15 cellular contexts compared by ENCODE assay signal in genomic region chr6:12529364-12530019, GRCh38.
DNase-seq lines count a peak whose midpoint lies in the region; ATAC-seq and TF ChIP-seq lines count a peak whose summit lies in the region.
"Had no signal": no experiment of that assay in that cellular context is flagged by ENCODE, and none has a peak within 500 bp of the region (broad histone marks: within the 10 kb centered on the region; RNA-seq: fewer than 3 reads in every experiment).

No MANE protein-coding gene starts in this region.

- DNase-seq in left ventricle myocardium inferior (no peak), left cardiac atrium (no peak), colonic mucosa (peak; percentile 34), nephron progenitor cell (no peak), G401 (ENCODE audit: low spot score) (no peak), cerebellar nuclear complex (lab: John Stamatoyannopoulos, UW) (no peak), ecto neural progenitor cell (ENCODE audit: low spot score) (no peak)
- DNase-seq: CD4-positive, alpha-beta memory T cell; DMS79; NCI-H1105 treated with DMSO at 0.1 percent for 48 hours; NCI-H187; NCI-H446; NK-92 treated with Interleukin-12 subunit alpha and Interleukin-12 subunit beta, amount 100 ng/mL, for 24 hours had no signal

- H3K27me3 ChIP-seq in left ventricle myocardium inferior (ENCODE audit: low read depth) (no peaks in the 10 kb centered on the region), colonic mucosa (no peaks in the 10 kb centered on the region)

- in situ Hi-C loops in G401 (cut with HindIII; ENCODE audit: low sequenced_read_pairs) = no loop called here

- ATAC-seq in left cardiac atrium (no peak), HG02610 (IDR thresholded peaks at IDR 0.05; ENCODE audit: unreplicated experiment) (no peak)
- ATAC-seq: GM12878 had no signal

- H3K9me3 ChIP-seq in left ventricle myocardium inferior (replicated peaks) (peaks cover 7% of the 10 kb centered on the region), colonic mucosa (no peaks in the 10 kb centered on the region)

- H3K27ac Mint-ChIP-seq in nephron progenitor cell = peak overlapping the region; percentile 31
- H3K27ac Mint-ChIP-seq: CD4-positive, alpha-beta memory T cell had no signal

- TF ChIP-seq CTCF in left ventricle myocardium inferior (IDR thresholded peaks at IDR 0.05; ENCODE audit: borderline replicate concordance) (no peak), colonic mucosa (IDR thresholded peaks at IDR 0.05) (no peak), nephron progenitor cell (IDR thresholded peaks at IDR 0.05) (no peak)

- H3K4me1 ChIP-seq in left ventricle myocardium inferior = peaks cover 28% of the 10 kb centered on the region
- no peaks in the 10 kb centered on the region for H3K4me1 ChIP-seq in colonic mucosa

- no peaks in the 10 kb centered on the region for H3K36me3 Mint-ChIP-seq in nephron progenitor cell (ENCODE audit: low read depth)
- H3K36me3 Mint-ChIP-seq: CD4-positive, alpha-beta memory T cell had no signal

- H3K4me3 ChIP-seq in left ventricle myocardium inferior = no peak overlapping the region
- no peak overlapping the region for H3K4me3 ChIP-seq in colonic mucosa
- H3K4me3 ChIP-seq: GM12878 had no signal

- peaks cover 27% of the 10 kb centered on the region for H3K4me1 Mint-ChIP-seq in nephron progenitor cell
- H3K4me1 Mint-ChIP-seq: CD4-positive, alpha-beta memory T cell had no signal

- H3K4me3 Mint-ChIP-seq in nephron progenitor cell = no peak overlapping the region
- H3K4me3 Mint-ChIP-seq: CD4-positive, alpha-beta memory T cell had no signal

- H3K36me3 ChIP-seq in left ventricle myocardium inferior (no peaks in the 10 kb centered on the region), colonic mucosa (no peaks in the 10 kb centered on the region)

- H3K27me3 Mint-ChIP-seq in nephron progenitor cell (ENCODE audit: low read depth, poor library complexity) = peaks cover 11% of the 10 kb centered on the region

- peaks cover 23% of the 10 kb centered on the region for H3K9me3 Mint-ChIP-seq in nephron progenitor cell

- H3K27ac ChIP-seq in left ventricle myocardium inferior (replicated peaks) (peak overlapping the region; percentile 52), colonic mucosa (peak overlapping the region; percentile 1)

- no peak overlapping the region for H3K9ac ChIP-seq in colonic mucosa (ENCODE audit: low read depth in 2 of 2, low read length in 2 of 2)

- intact Hi-C loops in left ventricle myocardium inferior (cut with micrococcal nuclease) (no loop called here), left cardiac atrium (cut with DNase I) (no loop called here), colonic mucosa (cut with DNase I) (no loop called here)
